Comparison of ENCODE assay signal across 1 cellular context in the genomic region with DNA sequence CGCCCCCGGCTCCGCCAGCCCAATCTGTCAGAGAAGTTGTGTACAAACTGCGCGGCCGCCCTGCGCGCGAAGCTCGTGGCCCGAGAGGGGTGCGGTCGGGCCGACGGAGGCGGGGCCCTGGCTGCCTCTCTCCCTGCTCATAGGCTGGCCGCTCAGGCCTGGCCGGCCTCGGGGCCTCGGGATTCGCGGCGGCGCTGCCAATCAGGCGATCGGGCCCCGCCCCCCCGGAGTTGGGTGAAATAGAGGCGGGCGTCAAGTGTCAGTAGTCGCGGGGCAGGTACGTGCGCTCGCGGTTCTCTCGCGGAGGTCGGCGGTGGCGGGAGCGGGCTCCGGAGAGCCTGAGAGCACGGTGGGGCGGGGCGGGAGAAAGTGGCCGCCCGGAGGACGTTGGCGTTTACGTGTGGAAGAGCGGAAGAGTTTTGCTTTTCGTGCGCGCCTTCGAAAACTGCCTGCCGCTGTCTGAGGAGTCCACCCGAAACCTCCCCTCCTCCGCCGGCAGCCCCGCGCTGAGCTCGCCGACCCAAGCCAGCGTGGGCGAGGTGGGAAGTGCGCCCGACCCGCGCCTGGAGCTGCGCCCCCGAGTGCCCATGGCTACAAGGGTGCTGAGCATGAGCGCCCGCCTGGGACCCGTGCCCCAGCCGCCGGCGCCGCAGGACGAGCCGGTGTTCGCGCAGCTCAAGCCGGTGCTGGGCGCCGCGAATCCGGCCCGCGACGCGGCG.
TF ChIP-seq lines count a peak whose summit lies in the region.

A gene (plus strand): TSS at position 265 of the 719 bp plus-strand sequence. CDS start 323 bp downstream, at position 588.

TF ChIP-seq in Ishikawa, 13 proteins besides CTCF, POLR2A, EP300 and RAD21 (continued from another document):
- TF ChIP-seq, protein P1, sequence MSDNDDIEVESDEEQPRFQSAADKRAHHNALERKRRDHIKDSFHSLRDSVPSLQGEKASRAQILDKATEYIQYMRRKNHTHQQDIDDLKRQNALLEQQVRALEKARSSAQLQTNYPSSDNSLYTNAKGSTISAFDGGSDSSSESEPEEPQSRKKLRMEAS (IDR thresholded peaks at IDR 0.05): peak; percentile 91
- TF ChIP-seq, protein P2, sequence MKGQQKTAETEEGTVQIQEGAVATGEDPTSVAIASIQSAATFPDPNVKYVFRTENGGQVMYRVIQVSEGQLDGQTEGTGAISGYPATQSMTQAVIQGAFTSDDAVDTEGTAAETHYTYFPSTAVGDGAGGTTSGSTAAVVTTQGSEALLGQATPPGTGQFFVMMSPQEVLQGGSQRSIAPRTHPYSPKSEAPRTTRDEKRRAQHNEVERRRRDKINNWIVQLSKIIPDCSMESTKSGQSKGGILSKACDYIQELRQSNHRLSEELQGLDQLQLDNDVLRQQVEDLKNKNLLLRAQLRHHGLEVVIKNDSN (IDR thresholded peaks at IDR 0.05): peak; percentile 37
- TF ChIP-seq YY1 (IDR thresholded peaks at IDR 0.05; ENCODE audit: low read depth) (no peak), CREB1 (IDR thresholded peaks at IDR 0.05; ENCODE audit: low read depth) (no peak), TEAD4 (IDR thresholded peaks at IDR 0.05) (no peak), CEBPB (IDR thresholded peaks at IDR 0.05) (no peak; the same call in 1 of the 2 replicates), TAF1 (IDR thresholded peaks at IDR 0.05; ENCODE audit: low read depth) (peak; percentile 98), TCF12 (IDR thresholded peaks at IDR 0.05; ENCODE audit: low read depth) (no peak; the same call in 1 of the 2 replicates)
